8 cellular contexts compared by ENCODE assay signal in genomic region chr1:112509005-112509659, GRCh38. TPM values are rescaled to one million over a fixed set of nuclear protein-coding genes. Genes with fewer than 3 reads are reported as not detected.
DNase-seq lines count a peak whose midpoint lies in the region; ATAC-seq and TF ChIP-seq lines count a peak whose summit lies in the region.

No MANE protein-coding gene starts in this region.

- H3K4me3 ChIP-seq in astrocyte of the spinal cord (ENCODE audit: low read depth, low read length) (peak overlapping the region; percentile 41), kidney epithelial cell (ENCODE audit: low read depth, low read length) (peak overlapping the region; percentile 29)

- H3K36me3 ChIP-seq in kidney epithelial cell (ENCODE audit: control insufficient read depth, insufficient read depth, low read length) = no peaks in the 10 kb centered on the region

- peak; percentile 59 for DNase-seq in D341Med (ENCODE audit: low spot score)
- DNase-seq in astrocyte of the spinal cord (ENCODE audit: low read depth, low spot score) = no peak
- DNase-seq in kidney epithelial cell (ENCODE audit: low read depth) = no peak
- no peak for DNase-seq in RPMI8226

- no peak for TF ChIP-seq CTCF in astrocyte of the spinal cord (IDR thresholded peaks at IDR 0.05; ENCODE audit: low read depth, low read length)
- TF ChIP-seq CTCF in kidney epithelial cell (IDR thresholded peaks at IDR 0.05; ENCODE audit: insufficient read depth, low read length, poor library complexity, severe bottlenecking) = no peak

- H3K4me1 Mint-ChIP-seq in IgD-negative memory B cell = peaks cover 0 to 15% (median 13%) of the 10 kb centered on the region in 3 donors
- H3K4me1 Mint-ChIP-seq in stimulated activated naive CD8-positive, alpha-beta T cell treated with anti-CD3 and anti-CD28 coated beads, Interleukin-15, Interleukin-2, amounts not matched to agents 100 ng/mL and 50 ng/mL, for 24 hours (ENCODE audit: low read depth) = no peaks in the 10 kb centered on the region

- no peaks in the 10 kb centered on the region for H3K9me3 Mint-ChIP-seq in IgD-negative memory B cell
- H3K9me3 Mint-ChIP-seq in stimulated activated naive CD8-positive, alpha-beta T cell treated with anti-CD3 and anti-CD28 coated beads, Interleukin-15, Interleukin-2, amounts not matched to agents 100 ng/mL and 50 ng/mL, for 24 hours = no peaks in the 10 kb centered on the region

- H3K27me3 Mint-ChIP-seq in IgD-negative memory B cell = peaks cover 7% of the 10 kb centered on the region
- H3K27me3 Mint-ChIP-seq in stimulated activated naive CD8-positive, alpha-beta T cell treated with anti-CD3 and anti-CD28 coated beads, Interleukin-15, Interleukin-2, amounts not matched to agents 100 ng/mL and 50 ng/mL, for 24 hours = peaks cover 31% of the 10 kb centered on the region

- peak overlapping the region; percentile 42 to 86 (median 76) for H3K4me3 Mint-ChIP-seq in IgD-negative memory B cell
- peak overlapping the region; percentile 30 for H3K4me3 Mint-ChIP-seq in stimulated activated naive CD8-positive, alpha-beta T cell treated with anti-CD3 and anti-CD28 coated beads, Interleukin-15, Interleukin-2, amounts not matched to agents 100 ng/mL and 50 ng/mL, for 24 hours

- no peak overlapping the region for H3K27ac Mint-ChIP-seq in IgD-negative memory B cell
- no peak overlapping the region for H3K27ac Mint-ChIP-seq in stimulated activated naive CD8-positive, alpha-beta T cell treated with anti-CD3 and anti-CD28 coated beads, Interleukin-15, Interleukin-2, amounts not matched to agents 100 ng/mL and 50 ng/mL, for 24 hours

- no peaks in the 10 kb centered on the region for H3K36me3 Mint-ChIP-seq in IgD-negative memory B cell
- H3K36me3 Mint-ChIP-seq in stimulated activated naive CD8-positive, alpha-beta T cell treated with anti-CD3 and anti-CD28 coated beads, Interleukin-15, Interleukin-2, amounts not matched to agents 100 ng/mL and 50 ng/mL, for 24 hours (ENCODE audit: low read depth) = no peaks in the 10 kb centered on the region

- peaks cover 25% of the 10 kb centered on the region for H3K27me3 ChIP-seq in kidney epithelial cell (ENCODE audit: control insufficient read depth, insufficient read depth, low read length)

- no peak for ATAC-seq in HG02763 (IDR thresholded peaks at IDR 0.05; ENCODE audit: unreplicated experiment)
- no peak for ATAC-seq in GM18511 (IDR thresholded peaks at IDR 0.05; ENCODE audit: unreplicated experiment)

- in situ Hi-C loops in astrocyte of the spinal cord (cut with HindIII; ENCODE audit: low sequenced_read_pairs) = no loop called here

RNA-seq across cellular contexts. Expression of gene WNT2B, which starts 0.4 kb away (rescaled TPM):
- polyA plus RNA-seq in IgD-negative memory B cell = 0.09 TPM
- 1.3 and 1.6 TPM in 2 replicates for total RNA-seq in kidney epithelial cell
